ENCODE assay signal across 26 cellular contexts in the genomic region with DNA sequence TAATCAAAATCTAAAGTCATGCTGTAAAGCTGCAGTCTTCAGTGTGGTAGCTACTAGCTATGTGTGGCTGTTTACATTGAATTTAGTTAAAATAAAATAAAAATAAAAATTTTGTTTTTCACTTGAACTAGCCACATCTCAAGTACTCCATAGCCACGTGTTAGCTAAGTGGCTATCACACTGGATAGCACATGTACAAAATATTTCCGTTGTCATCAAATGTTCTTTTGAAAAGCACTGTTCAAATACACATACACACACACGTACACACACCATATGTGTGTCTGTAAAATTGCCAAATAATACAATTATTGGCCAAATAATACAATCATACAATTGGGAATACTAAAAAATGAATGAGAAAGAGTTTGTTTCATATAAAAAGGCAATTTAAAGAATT.
"Had no signal": no experiment of that assay in that cellular context is flagged by ENCODE, and none has a peak within 500 bp of the region (broad histone marks: within the 10 kb centered on the region; RNA-seq: fewer than 3 reads in every experiment).

No MANE protein-coding gene starts in this region.

- H3K27me3 ChIP-seq: heart left ventricle, right atrium auricular region, sigmoid colon, tibial nerve, uterus had no signal

- H3K4me1 Mint-ChIP-seq: stimulated activated memory B cell treated with anti-CD40 and anti-IgM and Interleukin-4, amounts not matched to agents 10 μg/mL and 1 μg/mL and 100 μg/mL, for 72 hours; stimulated activated naive CD8-positive, alpha-beta T cell treated with anti-CD3 and anti-CD28 coated beads, Interleukin-15, amount 100 ng/mL, for 72 hours had no signal

- H3K27me3 Mint-ChIP-seq: naive thymus-derived CD8-positive, alpha-beta T cell; progenitor cell of endocrine pancreas; stimulated activated memory B cell treated with anti-CD40 and anti-IgM and Interleukin-4, amounts not matched to agents 10 μg/mL and 1 μg/mL and 100 μg/mL, for 72 hours; stimulated activated naive CD8-positive, alpha-beta T cell treated with anti-CD3 and anti-CD28 coated beads, Interleukin-15, amount 100 ng/mL, for 72 hours had no signal

- H3K9me3 ChIP-seq: lower lobe of right lung, right atrium auricular region, sigmoid colon, thoracic aorta, uterus had no signal

- H3K27ac ChIP-seq: heart left ventricle, lower lobe of right lung, right atrium auricular region, sigmoid colon, thoracic aorta, tibial nerve, uterus had no signal

- H3K4me3 ChIP-seq: heart left ventricle, right atrium auricular region, sigmoid colon, thoracic aorta, uterus had no signal

- H3K27ac Mint-ChIP-seq: naive thymus-derived CD8-positive, alpha-beta T cell; stimulated activated memory B cell treated with anti-CD40 and anti-IgM and Interleukin-4, amounts not matched to agents 10 μg/mL and 1 μg/mL and 100 μg/mL, for 72 hours; stimulated activated naive CD8-positive, alpha-beta T cell treated with anti-CD3 and anti-CD28 coated beads, Interleukin-15, amount 100 ng/mL, for 72 hours; type B pancreatic cell had no signal

- H3K36me3 Mint-ChIP-seq: naive thymus-derived CD8-positive, alpha-beta T cell; stimulated activated memory B cell treated with anti-CD40 and anti-IgM and Interleukin-4, amounts not matched to agents 10 μg/mL and 1 μg/mL and 100 μg/mL, for 72 hours had no signal

- H3K4me1 ChIP-seq: heart left ventricle, lower lobe of right lung, right atrium auricular region, sigmoid colon, tibial nerve, uterus had no signal

- DNase-seq: heart left ventricle; islet precursor cell; left cardiac atrium; lower lobe of right lung; mammary epithelial cell; mesenchymal stem cell; naive thymus-derived CD8-positive, alpha-beta T cell; nucleus accumbens; sigmoid colon; small intestine; stimulated activated CD4-positive, alpha-beta T cell treated with anti-CD3 and anti-CD28 coated beads, Interleukin-1b, Interleukin-23, amount 100 ng/mL, for 48 hours; stimulated activated CD4-positive, alpha-beta T cell treated with anti-CD3 and anti-CD28 coated beads, Interleukin-2, amount 100 ng/mL, for 48 hours; stimulated activated CD4-positive, alpha-beta T cell treated with anti-CD3 and anti-CD28 coated beads, Interleukin-4, amount 100 ng/mL, for 4 hours; stimulated activated CD8-positive, alpha-beta memory T cell treated with anti-CD3 and anti-CD28 coated beads, Interleukin-4, amount 100 ng/mL, for 48 hours; stimulated activated naive CD4-positive, alpha-beta T cell treated with Interleukin-2 at 50 U/mL for 16 hours; stimulated activated naive CD8-positive, alpha-beta T cell treated with anti-CD3 and anti-CD28 coated beads, Interleukin-15, amount 100 ng/mL, for 72 hours; uterus had no signal

- ATAC-seq: heart left ventricle; left cardiac atrium; left lobe of liver; naive thymus-derived CD8-positive, alpha-beta T cell; stimulated activated memory B cell treated with anti-CD40 and anti-IgM and Interleukin-4, amounts not matched to agents 10 μg/mL and 1 μg/mL and 100 μg/mL, for 72 hours; stimulated activated naive CD8-positive, alpha-beta T cell treated with anti-CD3 and anti-CD28 coated beads, Interleukin-15, amount 100 ng/mL, for 72 hours had no signal

- H3K4me3 Mint-ChIP-seq: naive thymus-derived CD8-positive, alpha-beta T cell; nephron; neural crest cell; stimulated activated memory B cell treated with anti-CD40 and anti-IgM and Interleukin-4, amounts not matched to agents 10 μg/mL and 1 μg/mL and 100 μg/mL, for 72 hours; stimulated activated naive CD8-positive, alpha-beta T cell treated with anti-CD3 and anti-CD28 coated beads, Interleukin-15, amount 100 ng/mL, for 72 hours; type B pancreatic cell had no signal

- H3K36me3 ChIP-seq: heart left ventricle, lower lobe of right lung, right atrium auricular region, sigmoid colon, thoracic aorta, tibial nerve, uterus had no signal
